In genomic region chr10:73076361-73077183, GRCh38 we compare ENCODE assay signal across 8 cellular contexts. TPM values are rescaled to one million over a fixed set of nuclear protein-coding genes. Genes with fewer than 3 reads are reported as not detected.
DNase-seq lines count a peak whose midpoint lies in the region; ATAC-seq and TF ChIP-seq lines count a peak whose summit lies in the region.

No MANE protein-coding gene starts in this region.

- H3K27ac ChIP-seq in CD8-positive, alpha-beta T cell (ENCODE audit: low read depth, low read length) = no peak overlapping the region
- H3K27ac ChIP-seq in Panc1 (ENCODE audit: low read length) = peak overlapping the region; percentile 25
- peak overlapping the region; percentile 72 for H3K27ac ChIP-seq in duodenal mucosa (ENCODE audit: low read depth, low read length)

- H3K9me3 ChIP-seq in CD8-positive, alpha-beta T cell (ENCODE audit: low read length) = no peaks in the 10 kb centered on the region
- H3K9me3 ChIP-seq in Panc1 (ENCODE audit: control insufficient read depth, insufficient read depth, low read depth, low read length) (no peaks in the 10 kb centered on the region), duodenal mucosa (ENCODE audit: control insufficient read depth in 1 of 2, low read length in 2 of 2) (no peaks in the 10 kb centered on the region)

- no peaks in the 10 kb centered on the region for H3K4me1 ChIP-seq in CD8-positive, alpha-beta T cell (ENCODE audit: insufficient read depth, low read length)
- H3K4me1 ChIP-seq in Panc1 (ENCODE audit: control insufficient read depth, insufficient read depth, low read length) = peaks cover 5% of the 10 kb centered on the region; the same call in 1 of the 2 replicates
- no peaks in the 10 kb centered on the region for H3K4me1 ChIP-seq in duodenal mucosa (ENCODE audit: control insufficient read depth in 1 of 2, insufficient read depth in 2 of 2, low read length in 2 of 2)

- no peaks in the 10 kb centered on the region for H3K9me3 Mint-ChIP-seq in CD8-positive, alpha-beta T cell
- no peaks in the 10 kb centered on the region for H3K9me3 Mint-ChIP-seq in naive B cell

- no TSS peak for BruUV-seq in Panc1 (replicated peaks; lab: Mats Ljungman, UMichigan)

- no peak for DNase-seq in CD8-positive, alpha-beta T cell
- no peak for DNase-seq in Panc1 (ENCODE audit: low read depth, low spot score)
- DNase-seq in naive B cell = no peak
- DNase-seq in DMS53 treated with DMSO at 0.1 percent for 48 hours (lab: John Stamatoyannopoulos, UW; ENCODE audit: unreplicated experiment) = no peak
- DNase-seq in stimulated activated CD4-positive, alpha-beta T cell treated with anti-CD3 and anti-CD28 coated beads, Interleukin-4, amount 100 ng/mL, for 4 hours = no peak
- DNase-seq in activated T-cell treated with anti-CD3 and anti-CD28 coated beads for 4 hours = no peak

- peaks cover 7% of the 10 kb centered on the region for H3K36me3 ChIP-seq in CD8-positive, alpha-beta T cell (ENCODE audit: insufficient read depth, low read length)
- H3K36me3 ChIP-seq in Panc1 (ENCODE audit: control insufficient read depth, insufficient read depth, low read length) (peaks cover 9% of the 10 kb centered on the region; the same call in 1 of the 2 replicates), duodenal mucosa (ENCODE audit: control insufficient read depth in 1 of 2, insufficient read depth in 2 of 2, low read length in 2 of 2) (peaks cover 0 to 3% of the 10 kb centered on the region in 2 donors)

- ATAC-seq in CD8-positive, alpha-beta T cell = no peak
- ATAC-seq in Panc1 (0 out of 2 replicates have a peak, but pooled peaks have one; percentile 51), naive B cell (ENCODE audit: low read depth in 2 of 2) (no peak), GM18502 (IDR thresholded peaks at IDR 0.05; ENCODE audit: poor library complexity, unreplicated experiment) (no peak)

- H3K4me3 Mint-ChIP-seq in CD8-positive, alpha-beta T cell = peak overlapping the region; percentile 30
- H3K4me3 Mint-ChIP-seq in naive B cell = peak overlapping the region in 1 of 8 donors; percentile 47

- peaks cover 14% of the 10 kb centered on the region for H3K4me1 Mint-ChIP-seq in CD8-positive, alpha-beta T cell (ENCODE audit: low read depth)
- H3K4me1 Mint-ChIP-seq in naive B cell = peaks cover 7 to 12% (median 11%) of the 10 kb centered on the region in 3 donors

- no peaks in the 10 kb centered on the region for H3K27me3 Mint-ChIP-seq in CD8-positive, alpha-beta T cell (ENCODE audit: low read depth)
- H3K27me3 Mint-ChIP-seq in naive B cell = no peaks in the 10 kb centered on the region

- H3K4me3 ChIP-seq in CD8-positive, alpha-beta T cell (ENCODE audit: low read depth, low read length) = no peak overlapping the region
- H3K4me3 ChIP-seq in Panc1 (ENCODE audit: low read depth in 2 of 2, low read length in 2 of 2) (no peak overlapping the region), duodenal mucosa (ENCODE audit: low read depth in 1 of 2, low read length in 2 of 2) (peak overlapping the region in 1 of 2 donors; percentile 18)

- CTCF ChIA-PET in CD8-positive, alpha-beta T cell (lab: Charles Lee) = interaction anchor here (1.4 kb wide), 1 partner anchor 20 kb away, joined by 4 read pairs; the partner anchor contains the start of gene P4HA1
- CTCF ChIA-PET in Panc1 (lab: Charles Lee) = interaction anchor here (0.6 kb wide), 1 partner anchor 944 kb away, joined by 4 read pairs; no protein-coding TSS in a partner anchor

- in situ Hi-C loops in Panc1 (cut with HindIII; ENCODE audit: low pct_unique_long_range_greater_than_20kb, low sequenced_read_pairs) = no loop called here

- peak overlapping the region in 1 of 2 donors; percentile 19 for H3K9ac ChIP-seq in duodenal mucosa (ENCODE audit: low read depth in 1 of 2, low read length in 2 of 2)

- TF ChIP-seq CTCF in CD8-positive, alpha-beta T cell (IDR thresholded peaks at IDR 0.05) = no peak
- TF ChIP-seq CTCF in Panc1 (IDR thresholded peaks at IDR 0.05) = no peak

- POLR2A ChIA-PET in CD8-positive, alpha-beta T cell (lab: Charles Lee) = no interaction called here
- POLR2A ChIA-PET in Panc1 (lab: Charles Lee) = interaction anchor here (0.6 kb wide), 1 partner anchor 18 kb away, joined by 3 read pairs; no protein-coding TSS in a partner anchor

- intact Hi-C loops in CD8-positive, alpha-beta T cell (cut with DNase I, micrococcal nuclease) = no loop called here
- intact Hi-C loops in Panc1 (cut with micrococcal nuclease; ENCODE audit: unreplicated experiment) = no loop called here

- H3K27ac Mint-ChIP-seq in CD8-positive, alpha-beta T cell = peak overlapping the region; percentile 64
- H3K27ac Mint-ChIP-seq in naive B cell = peak overlapping the region in 5 of 6 donors; percentile 40 to 96 (median 58)

- peaks cover 18% of the 10 kb centered on the region for H3K36me3 Mint-ChIP-seq in CD8-positive, alpha-beta T cell
- H3K36me3 Mint-ChIP-seq in naive B cell = peaks cover 7 to 9% of the 10 kb centered on the region in 2 donors

- H3K27me3 ChIP-seq in CD8-positive, alpha-beta T cell (ENCODE audit: insufficient read depth, low read length) = no peaks in the 10 kb centered on the region
- H3K27me3 ChIP-seq in Panc1 (ENCODE audit: control insufficient read depth, insufficient read depth, low read length) (no peaks in the 10 kb centered on the region), duodenal mucosa (ENCODE audit: control insufficient read depth in 1 of 2, insufficient read depth in 2 of 2, low read length in 2 of 2) (no peaks in the 10 kb centered on the region)

RNA-seq across cellular contexts. Expression of gene P4HA1, which starts 20.1 kb away (rescaled TPM):
- 10 to 100 TPM in 1 of 2 experiments, 1 to 10 TPM in 1; 9.0 to 10.1 TPM for total RNA-seq in CD8-positive, alpha-beta T cell
- total RNA-seq in Panc1 (2021; ENCODE audit: unreplicated experiment) = 58.5 TPM
- polyA plus RNA-seq in Panc1 (2012; ENCODE audit: insufficient read length) = 41.0 TPM
- 10 to 100 TPM; 27.9 to 69.6 (median 41.6) TPM for polyA plus RNA-seq in naive B cell (ENCODE audit: low read depth in 6 of 6)

RNA-seq across cellular contexts. Expression of gene NUDT13, which starts 33.7 kb away (rescaled TPM):
- total RNA-seq in CD8-positive, alpha-beta T cell = under 1 TPM; 0.50 to 0.71 TPM
- 6.1 TPM for total RNA-seq in Panc1 (2021; ENCODE audit: unreplicated experiment)
- polyA plus RNA-seq in Panc1 (2012; ENCODE audit: insufficient read length) = 3.2 TPM
- polyA plus RNA-seq in naive B cell (ENCODE audit: low read depth in 6 of 6) = 1 to 10 TPM in 5 of 6 donors, not detected in 1; 1.4 to 2.4 (median 1.8) TPM
